ENCODE assay signal across 9 cellular contexts in the genomic region with DNA sequence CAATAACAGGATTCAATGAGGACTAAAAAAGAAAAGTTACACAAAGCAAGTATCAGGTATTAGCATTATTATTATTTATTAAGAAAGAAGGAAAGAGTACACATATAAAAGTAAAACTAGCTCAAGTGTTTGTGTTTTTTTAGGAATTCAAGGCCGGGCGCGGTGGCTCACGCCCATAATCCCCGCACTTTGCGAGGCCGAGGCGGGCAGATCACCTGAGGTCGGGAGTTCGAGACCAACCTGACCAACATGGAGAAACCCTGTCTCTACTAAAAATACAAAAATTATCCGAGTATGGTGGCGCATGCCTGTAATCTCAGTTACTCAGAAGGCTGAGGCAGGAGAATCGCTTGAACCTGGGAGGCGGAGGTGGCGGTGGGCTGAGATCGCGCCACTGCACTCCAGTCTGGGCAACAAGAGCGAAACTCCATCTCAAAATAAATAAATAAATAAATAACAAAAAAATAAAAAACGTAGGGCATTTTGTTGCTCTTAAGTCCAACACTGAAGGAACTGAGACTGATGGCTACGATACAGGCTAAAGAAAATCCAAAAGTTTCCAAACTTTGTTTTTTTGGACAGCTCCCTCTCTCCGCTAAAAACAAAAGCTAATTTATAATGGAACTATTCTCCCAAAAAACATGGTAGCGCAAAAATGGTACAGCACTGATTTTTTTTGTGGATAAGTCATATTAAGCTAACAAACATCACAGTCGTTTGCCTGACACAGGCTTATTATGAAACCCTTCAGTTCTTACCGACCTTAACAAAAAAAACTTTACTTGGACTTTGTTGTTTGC. TPM values are rescaled to one million over a fixed set of nuclear protein-coding genes. Genes with fewer than 3 reads are reported as not detected.
DNase-seq lines count a peak whose midpoint lies in the region; ATAC-seq and TF ChIP-seq lines count a peak whose summit lies in the region.
"Had no signal": no experiment of that assay in that cellular context is flagged by ENCODE, and none has a peak within 500 bp of the region (broad histone marks: within the 10 kb centered on the region; RNA-seq: fewer than 3 reads in every experiment).

No MANE protein-coding gene starts in this region.

- H3K27ac ChIP-seq in skin epidermis = peak overlapping the region in 11 of 21 experiments; percentile 21 to 99 (median 96)

- no peak for ATAC-seq in GM19351 (IDR thresholded peaks at IDR 0.05; ENCODE audit: unreplicated experiment)
- no peak for ATAC-seq in GM18520 (IDR thresholded peaks at IDR 0.05; ENCODE audit: unreplicated experiment)
- no peak for ATAC-seq in HG03442 (IDR thresholded peaks at IDR 0.05; ENCODE audit: unreplicated experiment)

- peak overlapping the region; percentile 93; the same call in 1 of the 2 replicates for H3K4me3 ChIP-seq in H7 (ENCODE audit: insufficient read depth, low read depth, low read length)
- H3K4me3 ChIP-seq in WI38 (ENCODE audit: low read depth, low read length) = peak overlapping the region; percentile 70
- H3K4me3 ChIP-seq in foreskin fibroblast (ENCODE audit: low read depth in 1 of 2, low read length in 2 of 2) = peak overlapping the region; percentile 97
- peak overlapping the region; percentile 78 to 98 (median 81) for H3K4me3 ChIP-seq in skin epidermis

- in situ Hi-C loops in GM13977 (cut with MboI; ENCODE audit: low pct_unique_long_range_greater_than_20kb, low sequenced_read_pairs, unreplicated experiment) = no loop called here

- TF ChIP-seq CTCF in WI38 (IDR thresholded peaks at IDR 0.05; ENCODE audit: low read depth, low read length) (no peak), foreskin fibroblast (IDR thresholded peaks at IDR 0.05; ENCODE audit: low read depth, low read length) (no peak), GM13977 (IDR thresholded peaks at IDR 0.05; ENCODE audit: extremely low read depth, insufficient read depth, missing control alignments) (no peak)

- H3K27me3 ChIP-seq in H7 (ENCODE audit: control insufficient read depth, insufficient read depth, low read length) = no peaks in the 10 kb centered on the region

- H3K36me3 ChIP-seq in H7 (replicated peaks; ENCODE audit: control insufficient read depth, insufficient read depth, low read length) = no peaks in the 10 kb centered on the region; the same call in 1 of the 2 replicates

- no peak for DNase-seq in H7
- DNase-seq in foreskin fibroblast = no peak
- no peak for DNase-seq in GM13977 (ENCODE audit: low spot score)
- DNase-seq: NCI-H146 had no signal

RNA-seq across cellular contexts. Expression of a gene that starts 1.7 kb away (rescaled TPM):
- 54.6 and 60.0 TPM in 2 replicates for total RNA-seq in H7 (2014; rRNA removed; shearing (Covaris generic))
